ENCODE assay signal across 23 cellular contexts in the genomic region with DNA sequence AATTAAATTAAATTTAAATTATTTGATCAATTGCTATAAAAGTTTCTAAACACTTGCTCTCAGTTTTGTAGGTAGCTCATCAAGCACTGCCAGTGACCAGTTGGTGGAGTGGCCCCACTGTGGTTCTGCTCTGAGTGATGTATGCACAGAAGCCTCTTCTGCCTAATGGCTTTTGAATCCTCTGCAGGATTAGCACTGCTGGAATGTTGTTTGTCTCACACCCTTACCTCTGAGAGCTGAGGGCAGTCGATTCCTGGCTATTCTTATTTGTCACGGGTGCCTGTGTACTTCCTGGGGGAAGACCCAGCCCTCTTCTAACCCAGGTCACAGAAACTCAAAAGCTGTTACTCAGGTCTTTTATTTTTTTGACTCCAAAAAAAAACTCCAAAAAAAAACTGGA. TPM values are rescaled to one million over a fixed set of nuclear protein-coding genes. Genes with fewer than 3 reads are reported as not detected.
DNase-seq lines count a peak whose midpoint lies in the region; ATAC-seq and TF ChIP-seq lines count a peak whose summit lies in the region.
"Had no signal": no experiment of that assay in that cellular context is flagged by ENCODE, and none has a peak within 500 bp of the region (broad histone marks: within the 10 kb centered on the region; RNA-seq: fewer than 3 reads in every experiment).

No MANE protein-coding gene starts in this region.

- POLR2A ChIA-PET in OCI-LY7 (lab: Charles Lee) = interaction anchor here (0.8 to 1.8 kb wide), 2 partner anchors 9 to 51 kb away, joined by 3 to 4 read pairs; partner anchors contain the start of gene CAPN14

- no peaks in the 10 kb centered on the region for H3K36me3 ChIP-seq in OCI-LY7 (ENCODE audit: insufficient read depth, low read length)
- H3K36me3 ChIP-seq: upper lobe of left lung had no signal

- no peak overlapping the region for H3K4me2 ChIP-seq in OCI-LY7 (ENCODE audit: low read length)

- H2AFZ ChIP-seq in OCI-LY7 (ENCODE audit: low read length) = peak overlapping the region; percentile 86; the same call in 1 of the 2 replicates

- intact Hi-C loops in left ventricle myocardium superior (cut with micrococcal nuclease) (no loop called here), left cardiac atrium (cut with DNase I) (no loop called here), OCI-LY7 (cut with micrococcal nuclease; ENCODE audit: unreplicated experiment) (no loop called here)

- no peaks in the 10 kb centered on the region for H3K9me2 ChIP-seq in OCI-LY7 (ENCODE audit: insufficient read depth, low read length)

- CTCF ChIA-PET in OCI-LY7 (lab: Charles Lee; ENCODE audit: unreplicated experiment) = no interaction called here

- TF ChIP-seq CTCF in OCI-LY7 (conservative IDR thresholded peaks at IDR 0.05; ENCODE audit: low read length) = no peak

- BruUV-seq in OCI-LY7 (replicated peaks; lab: Mats Ljungman, UMichigan) = no TSS peak

- H4K20me1 ChIP-seq in OCI-LY7 (ENCODE audit: insufficient read depth, low read length) = no peaks in the 10 kb centered on the region

- no peaks in the 10 kb centered on the region for H3K9me3 ChIP-seq in OCI-LY7 (ENCODE audit: low read length)
- H3K9me3 ChIP-seq: upper lobe of left lung had no signal

- ATAC-seq in left ventricle myocardium superior = peak; percentile 29
- ATAC-seq in left cardiac atrium = no peak
- no peak for ATAC-seq in left lobe of liver
- ATAC-seq: K562; stimulated activated naive CD8-positive, alpha-beta T cell treated with anti-CD3 and anti-CD28 coated beads, Interleukin-15, Interleukin-2, amounts not matched to agents 100 U/mL and 50 U/mL, for 24 hours had no signal

- DNase-seq in left ventricle myocardium superior (no peak), left cardiac atrium (no peak), OCI-LY7 (ENCODE audit: low spot score) (no peak), kidney tubule cell (ENCODE audit: low spot score) (peak; percentile 52), occipital lobe (lab: John Stamatoyannopoulos, UW) (no peak), left lobe of liver (ENCODE audit: low spot score) (no peak), NCI-H1694 (lab: John Stamatoyannopoulos, UW) (no peak)
- no peak for DNase-seq in stimulated activated CD4-positive, alpha-beta T cell treated with anti-CD3 and anti-CD28 coated beads, Interleukin-15, amount 100 ng/mL, for 24 hours
- DNase-seq: activated CD4-positive, alpha-beta memory T cell treated with anti-CD3 and anti-CD28 coated beads, Interleukin-2, amount 10 ng/mL, durations not matched to agents 7 days and 5 days; activated naive CD8-positive, alpha-beta T cell treated with anti-CD3 and anti-CD28 coated beads, Interleukin-2, amount 10 ng/mL, durations not matched to agents 7 days and 5 days; activated T-cell treated with anti-CD3 and anti-CD28 coated beads, Interleukin-2, amount 50 U/mL, for 48 hours; CD4-positive, CD25-positive, alpha-beta regulatory T cell; DMS53; immature natural killer cell; midbrain; NCI-H2029 treated with DMSO at 0.1 percent for 48 hours; NCI-H510A; OCI-M1; retina; stimulated activated naive CD8-positive, alpha-beta T cell treated with anti-CD3 and anti-CD28 coated beads, Interleukin-15, Interleukin-2, amounts not matched to agents 100 U/mL and 50 U/mL, for 24 hours; upper lobe of left lung had no signal

- no peak overlapping the region for H3K4me3 ChIP-seq in OCI-LY7 (ENCODE audit: low read depth, low read length, poor library complexity, severe bottlenecking)
- H3K4me3 ChIP-seq: K562, upper lobe of left lung had no signal

- no peaks in the 10 kb centered on the region for H3K79me2 ChIP-seq in OCI-LY7 (ENCODE audit: insufficient read depth, low read depth, low read length)

- peaks cover 22% of the 10 kb centered on the region for H3K4me1 ChIP-seq in OCI-LY7 (ENCODE audit: insufficient read depth, low read length, poor library complexity, severe bottlenecking)

- no peak overlapping the region for H3K27ac ChIP-seq in OCI-LY7 (ENCODE audit: low read depth, low read length, poor library complexity, severe bottlenecking)
- H3K27ac ChIP-seq: HL-60, upper lobe of left lung had no signal

RNA-seq across cellular contexts. Expression of gene CAPN14, which starts 9.5 kb away (rescaled TPM):
- total RNA-seq in left ventricle myocardium superior (0.42 TPM), left cardiac atrium (under 1 TPM; 0.12 to 0.26 TPM), OCI-LY7 (2022) (2.7 and 4.0 TPM in 2 replicates), occipital lobe (1.4 TPM), left lobe of liver (not detected)
- total RNA-seq in OCI-LY7 (2014; rRNA removed; shearing (Covaris generic)) = 1.4 and 1.7 TPM in 2 replicates
- total RNA-seq: K562 had no signal

RNA-seq across cellular contexts. Expression of gene EHD3, which starts 26.2 kb away (rescaled TPM):
- total RNA-seq in left ventricle myocardium superior = 32.4 TPM
- total RNA-seq in left cardiac atrium = 10 to 100 TPM in 1 of 2 donors, 1 to 10 TPM in 1; 8.1 to 11.7 TPM
- total RNA-seq in OCI-LY7 (2014; rRNA removed; shearing (Covaris generic)) = 0.73 and 0.98 TPM in 2 replicates
- 2.5 and 3.4 TPM in 2 replicates for total RNA-seq in OCI-LY7 (2022)
- total RNA-seq in occipital lobe = 7.5 TPM
- 10.6 TPM for total RNA-seq in left lobe of liver
